8 cellular contexts compared by ENCODE assay signal in genomic region chr14:105087963-105088811, GRCh38. TPM values are rescaled to one million over a fixed set of nuclear protein-coding genes. Genes with fewer than 3 reads are reported as not detected.
A peak's percentile ranks its signal among the peaks of the same experiment; 100 is the strongest.
DNase-seq lines count a peak whose midpoint lies in the region; ATAC-seq and TF ChIP-seq lines count a peak whose summit lies in the region.

No MANE protein-coding gene starts in this region.

- H3K27ac Mint-ChIP-seq in H9: no peak overlapping the region
- H3K27ac Mint-ChIP-seq in activated naive CD8-positive, alpha-beta T cell treated with anti-CD3 and anti-CD28 coated beads, Interleukin-2, amount 10 ng/mL, durations not matched to agents 7 days and 5 days: peak overlapping the region; percentile 42
- H3K27ac Mint-ChIP-seq in stimulated activated naive B cell treated with anti-CD40 and anti-IgM and Interleukin-4, amounts not matched to agents 10 μg/mL and 1 μg/mL and 100 μg/mL, for 72 hours: peak overlapping the region; percentile 14

- H3K14ac ChIP-seq in H9 (ENCODE audit: insufficient read depth, low read length): no peak overlapping the region

- H3K18ac ChIP-seq in H9 (ENCODE audit: insufficient read length, low read depth, low read length): no peak overlapping the region

- no peak overlapping the region for H3K9ac ChIP-seq in H9 (ENCODE audit: extremely low read depth, insufficient read length, low read length)

- H3K9me3 ChIP-seq in H9 (ENCODE audit: control insufficient read depth, low read depth, low read length): no peaks in the 10 kb centered on the region

- H2BK20ac ChIP-seq in H9 (ENCODE audit: low read depth, low read length, poor library complexity, severe bottlenecking): no peak overlapping the region

- H3K79me2 ChIP-seq in H9 (ENCODE audit: insufficient read depth, low read length): no peaks in the 10 kb centered on the region

- peaks cover 12 to 18% of the 10 kb centered on the region in 2 experiments for H3K4me1 Mint-ChIP-seq in H9
- H3K4me1 Mint-ChIP-seq in activated naive CD8-positive, alpha-beta T cell treated with anti-CD3 and anti-CD28 coated beads, Interleukin-2, amount 10 ng/mL, durations not matched to agents 7 days and 5 days: peaks cover 22% of the 10 kb centered on the region
- H3K4me1 Mint-ChIP-seq in stimulated activated naive B cell treated with anti-CD40 and anti-IgM and Interleukin-4, amounts not matched to agents 10 μg/mL and 1 μg/mL and 100 μg/mL, for 72 hours: peaks cover 19 to 31% of the 10 kb centered on the region in 2 donors

- H3K23me2 ChIP-seq in H9 (ENCODE audit: insufficient read length, low read depth, low read length, poor library complexity, severe bottlenecking): peaks cover 10% of the 10 kb centered on the region

- H2BK120ac ChIP-seq in H9 (ENCODE audit: low read depth, low read length, poor library complexity, severe bottlenecking): no peak overlapping the region

- peak; percentile 51 for DNase-seq in 8988T
- peak; percentile 65 for DNase-seq in H9
- peak; percentile 40 for DNase-seq in activated naive CD8-positive, alpha-beta T cell treated with anti-CD3 and anti-CD28 coated beads, Interleukin-2, amount 10 ng/mL, durations not matched to agents 7 days and 5 days
- DNase-seq in hepatic stellate cell (ENCODE audit: low spot score): peak; percentile 66
- DNase-seq in stimulated activated naive B cell treated with anti-CD40 and anti-IgM and Interleukin-4, amounts not matched to agents 10 μg/mL and 1 μg/mL and 100 μg/mL, for 72 hours: no peak
- DNase-seq in NCI-H146 treated with DMSO at 0.1 percent for 48 hours (lab: John Stamatoyannopoulos, UW; ENCODE audit: unreplicated experiment): no peak
- no peak for DNase-seq in stimulated activated CD4-positive, alpha-beta T cell treated with anti-CD3 and anti-CD28 coated beads, Interleukin-4, amount 100 ng/mL, for 4 hours

- H3K27me3 Mint-ChIP-seq in H9 (ENCODE audit: low read depth): peaks cover 68% of the 10 kb centered on the region
- H3K27me3 Mint-ChIP-seq in activated naive CD8-positive, alpha-beta T cell treated with anti-CD3 and anti-CD28 coated beads, Interleukin-2, amount 10 ng/mL, durations not matched to agents 7 days and 5 days: peaks cover 4% of the 10 kb centered on the region
- H3K27me3 Mint-ChIP-seq in stimulated activated naive B cell treated with anti-CD40 and anti-IgM and Interleukin-4, amounts not matched to agents 10 μg/mL and 1 μg/mL and 100 μg/mL, for 72 hours: peaks cover 16 to 19% of the 10 kb centered on the region in 2 donors

- POLR2A ChIA-PET in activated naive CD8-positive, alpha-beta T cell treated with anti-CD3 and anti-CD28 coated beads, Interleukin-2, amount 10 ng/mL, durations not matched to agents 7 days and 5 days (lab: Charles Lee): interaction anchor here (0.9 to 4.6 kb wide), 6 partner anchors 12 to 264 kb away, joined by 3 to 62 read pairs (median 15); partner anchors contain the start of genes BRF1, CDCA4 and GPR132

- H2BK15ac ChIP-seq in H9 (ENCODE audit: low read depth, low read length): no peak overlapping the region

- no peak overlapping the region for H4K5ac ChIP-seq in H9 (ENCODE audit: insufficient read length, low read depth, low read length)

- H3K4me2 ChIP-seq in H9 (ENCODE audit: insufficient read depth, insufficient read length, low read length): peak overlapping the region; percentile 31

- no peak for TF ChIP-seq CTCF in H9 (conservative IDR thresholded peaks at IDR 0.05)

- ATAC-seq in activated naive CD8-positive, alpha-beta T cell treated with anti-CD3 and anti-CD28 coated beads, Interleukin-2, amount 10 ng/mL, durations not matched to agents 7 days and 5 days (ENCODE audit: low read depth): no peak
- no peak for ATAC-seq in stimulated activated naive B cell treated with anti-CD40 and anti-IgM and Interleukin-4, amounts not matched to agents 10 μg/mL and 1 μg/mL and 100 μg/mL, for 72 hours (replicated peaks)
- ATAC-seq in GM19452 (IDR thresholded peaks at IDR 0.05; ENCODE audit: unreplicated experiment): no peak

- no peak overlapping the region for H3K23ac ChIP-seq in H9 (ENCODE audit: insufficient read length, low read depth, low read length)

- no peak overlapping the region for H3K4ac ChIP-seq in H9 (ENCODE audit: low read depth, low read length)

- no peaks in the 10 kb centered on the region for H4K20me1 ChIP-seq in H9 (ENCODE audit: control insufficient read depth, insufficient read depth, insufficient read length)

- H3K79me1 ChIP-seq in H9 (ENCODE audit: insufficient read depth, low read depth, low read length, poor library complexity, severe bottlenecking): no peaks in the 10 kb centered on the region

- no peak overlapping the region for H2AK5ac ChIP-seq in H9 (ENCODE audit: insufficient read length, low read length)

- H3K27ac ChIP-seq in H9 (ENCODE audit: insufficient read length, low read depth, low read length): no peak overlapping the region

- H3K36me3 Mint-ChIP-seq in H9 (ENCODE audit: insufficient read depth in 1 of 3, low read depth in 3 of 3): no peaks in the 10 kb centered on the region; a peak in 1 of 7 replicates
- no peaks in the 10 kb centered on the region for H3K36me3 Mint-ChIP-seq in activated naive CD8-positive, alpha-beta T cell treated with anti-CD3 and anti-CD28 coated beads, Interleukin-2, amount 10 ng/mL, durations not matched to agents 7 days and 5 days
- H3K36me3 Mint-ChIP-seq in stimulated activated naive B cell treated with anti-CD40 and anti-IgM and Interleukin-4, amounts not matched to agents 10 μg/mL and 1 μg/mL and 100 μg/mL, for 72 hours: no peaks in the 10 kb centered on the region

- H3K9me3 Mint-ChIP-seq in H9: no peaks in the 10 kb centered on the region
- H3K9me3 Mint-ChIP-seq in activated naive CD8-positive, alpha-beta T cell treated with anti-CD3 and anti-CD28 coated beads, Interleukin-2, amount 10 ng/mL, durations not matched to agents 7 days and 5 days: no peaks in the 10 kb centered on the region
- no peaks in the 10 kb centered on the region for H3K9me3 Mint-ChIP-seq in stimulated activated naive B cell treated with anti-CD40 and anti-IgM and Interleukin-4, amounts not matched to agents 10 μg/mL and 1 μg/mL and 100 μg/mL, for 72 hours

- no peaks in the 10 kb centered on the region; the same call in 1 of the 2 replicates for H3K4me1 ChIP-seq in H9 (ENCODE audit: insufficient read depth, low read length)

- H2BK5ac ChIP-seq in H9 (ENCODE audit: insufficient read length, low read length): no peak overlapping the region

- H3K4me3 Mint-ChIP-seq in H9: peak overlapping the region; percentile 50 to 81
- H3K4me3 Mint-ChIP-seq in activated naive CD8-positive, alpha-beta T cell treated with anti-CD3 and anti-CD28 coated beads, Interleukin-2, amount 10 ng/mL, durations not matched to agents 7 days and 5 days: peak overlapping the region; percentile 65
- peak overlapping the region; percentile 68 to 84 for H3K4me3 Mint-ChIP-seq in stimulated activated naive B cell treated with anti-CD40 and anti-IgM and Interleukin-4, amounts not matched to agents 10 μg/mL and 1 μg/mL and 100 μg/mL, for 72 hours

- H3K27me3 ChIP-seq in H9 (ENCODE audit: insufficient read depth, low read length): peaks cover 11% of the 10 kb centered on the region; the same call in 1 of the 2 replicates

- WGBS in H9 (ENCODE audit: extremely low coverage, insufficient read length, low lambda C conversion rate): no CpG with 5 or more reads among the region's 44 CpGs

- no peak overlapping the region for H2BK12ac ChIP-seq in H9 (ENCODE audit: insufficient read length, low read depth, low read length)

- H4K91ac ChIP-seq in H9 (ENCODE audit: insufficient read length, low read depth, low read length): no peak overlapping the region

- H2AFZ ChIP-seq in H9 (ENCODE audit: low read length): no peak overlapping the region

- no peak overlapping the region for H3K56ac ChIP-seq in H9 (ENCODE audit: insufficient read length, low read depth, low read length)

- H4K8ac ChIP-seq in H9 (replicated peaks; ENCODE audit: insufficient read length, low read depth, low read length): no peak overlapping the region

- no peak overlapping the region for H3T11ph ChIP-seq in H9 (ENCODE audit: low read length)

RNA-seq across cellular contexts. Expression of gene GPR132, which starts 23.0 kb away (rescaled TPM):
- total RNA-seq in H9 (2021): 0.20 and 0.24 TPM in 2 replicates
- 10 to 100 TPM; 43.5 to 46.6 TPM for total RNA-seq in activated naive CD8-positive, alpha-beta T cell treated with anti-CD3 and anti-CD28 coated beads, Interleukin-2, amount 10 ng/mL, durations not matched to agents 7 days and 5 days

Comparison
In these comparisons a context has a peak if more than half of its experiments do, and no peak if none do; other contexts are left out.
1. DNase-seq: peak in 8988T (single experiment), H9 (single experiment), activated naive CD8-positive, alpha-beta T cell treated with anti-CD3 and anti-CD28 coated beads, Interleukin-2, amount 10 ng/mL, durations not matched to agents 7 days and 5 days (single experiment) and hepatic stellate cell (single experiment); none in stimulated activated naive B cell treated with anti-CD40 and anti-IgM and Interleukin-4, amounts not matched to agents 10 μg/mL and 1 μg/mL and 100 μg/mL, for 72 hours (single experiment), NCI-H146 treated with DMSO at 0.1 percent for 48 hours (single experiment) and stimulated activated CD4-positive, alpha-beta T cell treated with anti-CD3 and anti-CD28 coated beads, Interleukin-4, amount 100 ng/mL, for 4 hours (0 of 2).
2. H3K27ac Mint-ChIP-seq: peak in activated naive CD8-positive, alpha-beta T cell treated with anti-CD3 and anti-CD28 coated beads, Interleukin-2, amount 10 ng/mL, durations not matched to agents 7 days and 5 days (single experiment) and stimulated activated naive B cell treated with anti-CD40 and anti-IgM and Interleukin-4, amounts not matched to agents 10 μg/mL and 1 μg/mL and 100 μg/mL, for 72 hours (single experiment); none in H9 (0 of 3).
3. RNA of gene GPR132, which starts 23.0 kb away (total RNA-seq): 43.5 to 46.6 TPM in activated naive CD8-positive, alpha-beta T cell treated with anti-CD3 and anti-CD28 coated beads, Interleukin-2, amount 10 ng/mL, durations not matched to agents 7 days and 5 days; 0.20 to 0.24 TPM in H9; every median in the first group is over 10 times any median in the second.
4. Peak in every context shown above with its lines, with median percentiles within 50 percentile points of each other: H3K4me3 Mint-ChIP-seq.